17 cellular contexts compared by ENCODE assay signal in genomic region chr1:75732703-75733102, GRCh38. TPM values are rescaled to one million over a fixed set of nuclear protein-coding genes. Genes with fewer than 3 reads are reported as not detected.
DNase-seq lines count a peak whose midpoint lies in the region; ATAC-seq and TF ChIP-seq lines count a peak whose summit lies in the region.
"Had no signal": no experiment of that assay in that cellular context is flagged by ENCODE, and none has a peak within 500 bp of the region (broad histone marks: within the 10 kb centered on the region; RNA-seq: fewer than 3 reads in every experiment).

No MANE protein-coding gene starts in this region.

- TF ChIP-seq CTCF in BJ (IDR thresholded peaks at IDR 0.05; ENCODE audit: insufficient read depth, low read depth, low read length) (no peak), mesothelial cell of epicardium (IDR thresholded peaks at IDR 0.05; ENCODE audit: unreplicated experiment) (no peak), GM20000 (IDR thresholded peaks at IDR 0.05; ENCODE audit: extremely low read depth, missing control alignments) (no peak)

- peaks cover 43% of the 10 kb centered on the region for H3K36me3 Mint-ChIP-seq in activated T-helper 2 cell treated with anti-CD3 and anti-CD28 coated beads, Interferon-gamma antibody, Interleukin-2, Interleukin-4, amounts not matched to agents 10 μg/mL and 5 μg/mL and 100 μg/mL, durations not matched to agents 14 hours and 24 hours and 36 hours (ENCODE audit: low read depth)
- H3K36me3 Mint-ChIP-seq in mesothelial cell of epicardium, result peaks cover 15% of the 10 kb centered on the region
- H3K36me3 Mint-ChIP-seq in activated naive CD4-positive, alpha-beta T cell treated with anti-CD3 and anti-CD28 coated beads, Interleukin-2, amount 10 ng/mL, durations not matched to agents 7 days and 5 days, result peaks cover 31% of the 10 kb centered on the region

- no peak for ATAC-seq in GM19328 (IDR thresholded peaks at IDR 0.05; ENCODE audit: unreplicated experiment)

- peak overlapping the region; percentile 42 for H3K27ac Mint-ChIP-seq in activated T-helper 2 cell treated with anti-CD3 and anti-CD28 coated beads, Interferon-gamma antibody, Interleukin-2, Interleukin-4, amounts not matched to agents 10 μg/mL and 5 μg/mL and 100 μg/mL, durations not matched to agents 14 hours and 24 hours and 36 hours
- H3K27ac Mint-ChIP-seq in mesothelial cell of epicardium, result peak overlapping the region; percentile 12
- H3K27ac Mint-ChIP-seq in activated naive CD4-positive, alpha-beta T cell treated with anti-CD3 and anti-CD28 coated beads, Interleukin-2, amount 10 ng/mL, durations not matched to agents 7 days and 5 days, result no peak overlapping the region
- H3K27ac Mint-ChIP-seq: CD14-positive monocyte had no signal

- DNase-seq in BJ (ENCODE audit: low read depth) (peak; percentile 23), HCEC 1CT (peak; percentile 22), mesothelial cell of epicardium (ENCODE audit: low spot score in 2 of 2, unreplicated experiment in 2 of 2) (no peak), GM20000 (ENCODE audit: low spot score) (no peak), HT-29 (ENCODE audit: low spot score) (no peak)
- DNase-seq in activated T-helper 2 cell treated with anti-CD3 and anti-CD28 coated beads, Interferon-gamma antibody, Interleukin-2, Interleukin-4, amounts not matched to agents 10 μg/mL and 5 μg/mL and 100 μg/mL, durations not matched to agents 14 hours and 24 hours and 36 hours (ENCODE audit: low spot score), result no peak
- DNase-seq in activated naive CD4-positive, alpha-beta T cell treated with anti-CD3 and anti-CD28 coated beads, Interleukin-2, amount 10 ng/mL, durations not matched to agents 7 days and 5 days, result no peak
- DNase-seq: AML-193, GF-D8, Kasumi-1, NCI-H1436, NCI-H187 treated with DMSO at 0.1 percent for 48 hours, NCI-H748 treated with DMSO at 0.1 percent for 48 hours had no signal

- no peak overlapping the region for H3K4me3 Mint-ChIP-seq in activated T-helper 2 cell treated with anti-CD3 and anti-CD28 coated beads, Interferon-gamma antibody, Interleukin-2, Interleukin-4, amounts not matched to agents 10 μg/mL and 5 μg/mL and 100 μg/mL, durations not matched to agents 14 hours and 24 hours and 36 hours (ENCODE audit: low read depth)
- H3K4me3 Mint-ChIP-seq in mesothelial cell of epicardium, result no peak overlapping the region
- H3K4me3 Mint-ChIP-seq in activated naive CD4-positive, alpha-beta T cell treated with anti-CD3 and anti-CD28 coated beads, Interleukin-2, amount 10 ng/mL, durations not matched to agents 7 days and 5 days, result no peak overlapping the region
- H3K4me3 Mint-ChIP-seq: CD14-positive monocyte had no signal

- peaks cover 2% of the 10 kb centered on the region for H3K36me3 ChIP-seq in BJ (ENCODE audit: control insufficient read depth, insufficient read depth, low read length)

- no peaks in the 10 kb centered on the region for H3K27me3 Mint-ChIP-seq in activated T-helper 2 cell treated with anti-CD3 and anti-CD28 coated beads, Interferon-gamma antibody, Interleukin-2, Interleukin-4, amounts not matched to agents 10 μg/mL and 5 μg/mL and 100 μg/mL, durations not matched to agents 14 hours and 24 hours and 36 hours (ENCODE audit: low read depth)
- no peaks in the 10 kb centered on the region for H3K27me3 Mint-ChIP-seq in mesothelial cell of epicardium (ENCODE audit: low read depth)
- H3K27me3 Mint-ChIP-seq in activated naive CD4-positive, alpha-beta T cell treated with anti-CD3 and anti-CD28 coated beads, Interleukin-2, amount 10 ng/mL, durations not matched to agents 7 days and 5 days, result no peaks in the 10 kb centered on the region

- intact Hi-C loops in activated T-helper 2 cell treated with anti-CD3 and anti-CD28 coated beads, Interferon-gamma antibody, Interleukin-2, Interleukin-4, amounts not matched to agents 10 μg/mL and 5 μg/mL and 100 μg/mL, durations not matched to agents 14 hours and 24 hours and 36 hours (cut with micrococcal nuclease), result no loop called here

- CTCF ChIA-PET in BJ (lab: Yijun Ruan, JAX), result no interaction called here
- CTCF ChIA-PET in activated naive CD4-positive, alpha-beta T cell treated with anti-CD3 and anti-CD28 coated beads, Interleukin-2, amount 10 ng/mL, durations not matched to agents 7 days and 5 days (lab: Charles Lee), result no interaction called here

- POLR2A ChIA-PET in BJ (lab: Charles Lee), result no interaction called here

- H3K9me3 Mint-ChIP-seq in activated T-helper 2 cell treated with anti-CD3 and anti-CD28 coated beads, Interferon-gamma antibody, Interleukin-2, Interleukin-4, amounts not matched to agents 10 μg/mL and 5 μg/mL and 100 μg/mL, durations not matched to agents 14 hours and 24 hours and 36 hours, result no peaks in the 10 kb centered on the region
- H3K9me3 Mint-ChIP-seq in mesothelial cell of epicardium, result no peaks in the 10 kb centered on the region
- H3K9me3 Mint-ChIP-seq in activated naive CD4-positive, alpha-beta T cell treated with anti-CD3 and anti-CD28 coated beads, Interleukin-2, amount 10 ng/mL, durations not matched to agents 7 days and 5 days, result no peaks in the 10 kb centered on the region
- H3K9me3 Mint-ChIP-seq: CD14-positive monocyte had no signal

- H3K27me3 ChIP-seq in BJ (ENCODE audit: control insufficient read depth, insufficient read depth, low read length), result no peaks in the 10 kb centered on the region

- no peak overlapping the region for H3K4me3 ChIP-seq in BJ (ENCODE audit: low read depth, low read length)
- H3K4me3 ChIP-seq: HAP-1, PC-9 had no signal

- H3K4me1 Mint-ChIP-seq in activated T-helper 2 cell treated with anti-CD3 and anti-CD28 coated beads, Interferon-gamma antibody, Interleukin-2, Interleukin-4, amounts not matched to agents 10 μg/mL and 5 μg/mL and 100 μg/mL, durations not matched to agents 14 hours and 24 hours and 36 hours (ENCODE audit: low read depth), result peaks cover 6% of the 10 kb centered on the region
- H3K4me1 Mint-ChIP-seq in mesothelial cell of epicardium, result peaks cover 3% of the 10 kb centered on the region
- H3K4me1 Mint-ChIP-seq in activated naive CD4-positive, alpha-beta T cell treated with anti-CD3 and anti-CD28 coated beads, Interleukin-2, amount 10 ng/mL, durations not matched to agents 7 days and 5 days, result peaks cover 8% of the 10 kb centered on the region

RNA-seq across cellular contexts. Expression of gene ACADM, which starts 8.2 kb away (rescaled TPM):
- polyA plus RNA-seq in BJ (2011; rRNA removed), result 17.0 and 30.7 TPM in 2 replicates
- 9.1 and 13.1 TPM in 2 replicates for polyA minus RNA-seq in BJ (2011; rRNA and poly(A)+ RNA removed)
- 58.4 and 60.5 TPM in 2 replicates for total RNA-seq in activated T-helper 2 cell treated with anti-CD3 and anti-CD28 coated beads, Interferon-gamma antibody, Interleukin-2, Interleukin-4, amounts not matched to agents 10 μg/mL and 5 μg/mL and 100 μg/mL, durations not matched to agents 14 hours and 24 hours and 36 hours
- total RNA-seq in mesothelial cell of epicardium, result 36.4 to 41.8 TPM (median 39.2 TPM) in 3 replicates
- 20.3 and 20.6 TPM in 2 replicates for total RNA-seq in HT-29 (2014; rRNA removed; shearing (Covaris generic))

RNA-seq across cellular contexts. Expression of gene RABGGTB, which starts 53.4 kb away (rescaled TPM):
- 29.4 and 87.8 TPM in 2 replicates for polyA plus RNA-seq in BJ (2011; rRNA removed)
- polyA minus RNA-seq in BJ (2011; rRNA and poly(A)+ RNA removed), result 42.2 and 48.1 TPM in 2 replicates
- total RNA-seq in activated T-helper 2 cell treated with anti-CD3 and anti-CD28 coated beads, Interferon-gamma antibody, Interleukin-2, Interleukin-4, amounts not matched to agents 10 μg/mL and 5 μg/mL and 100 μg/mL, durations not matched to agents 14 hours and 24 hours and 36 hours, result 219 and 230 TPM in 2 replicates
- 80.6 to 88.9 TPM (median 85.9 TPM) in 3 replicates for total RNA-seq in mesothelial cell of epicardium
- 63.6 and 69.1 TPM in 2 replicates for total RNA-seq in HT-29 (2014; rRNA removed; shearing (Covaris generic))

Comparison
In these comparisons a context has a peak if more than half of its experiments do, and no peak if none do; other contexts are left out.
1. DNase-seq: peak in BJ (single experiment) and HCEC 1CT (single experiment); none in activated T-helper 2 cell treated with anti-CD3 and anti-CD28 coated beads, Interferon-gamma antibody, Interleukin-2, Interleukin-4, amounts not matched to agents 10 μg/mL and 5 μg/mL and 100 μg/mL, durations not matched to agents 14 hours and 24 hours and 36 hours (single experiment), mesothelial cell of epicardium (0 of 2), GM20000 (single experiment), HT-29 (single experiment) and activated naive CD4-positive, alpha-beta T cell treated with anti-CD3 and anti-CD28 coated beads, Interleukin-2, amount 10 ng/mL, durations not matched to agents 7 days and 5 days (single experiment).